Comparison of ENCODE assay signal across 8 cellular contexts in the genomic region with DNA sequence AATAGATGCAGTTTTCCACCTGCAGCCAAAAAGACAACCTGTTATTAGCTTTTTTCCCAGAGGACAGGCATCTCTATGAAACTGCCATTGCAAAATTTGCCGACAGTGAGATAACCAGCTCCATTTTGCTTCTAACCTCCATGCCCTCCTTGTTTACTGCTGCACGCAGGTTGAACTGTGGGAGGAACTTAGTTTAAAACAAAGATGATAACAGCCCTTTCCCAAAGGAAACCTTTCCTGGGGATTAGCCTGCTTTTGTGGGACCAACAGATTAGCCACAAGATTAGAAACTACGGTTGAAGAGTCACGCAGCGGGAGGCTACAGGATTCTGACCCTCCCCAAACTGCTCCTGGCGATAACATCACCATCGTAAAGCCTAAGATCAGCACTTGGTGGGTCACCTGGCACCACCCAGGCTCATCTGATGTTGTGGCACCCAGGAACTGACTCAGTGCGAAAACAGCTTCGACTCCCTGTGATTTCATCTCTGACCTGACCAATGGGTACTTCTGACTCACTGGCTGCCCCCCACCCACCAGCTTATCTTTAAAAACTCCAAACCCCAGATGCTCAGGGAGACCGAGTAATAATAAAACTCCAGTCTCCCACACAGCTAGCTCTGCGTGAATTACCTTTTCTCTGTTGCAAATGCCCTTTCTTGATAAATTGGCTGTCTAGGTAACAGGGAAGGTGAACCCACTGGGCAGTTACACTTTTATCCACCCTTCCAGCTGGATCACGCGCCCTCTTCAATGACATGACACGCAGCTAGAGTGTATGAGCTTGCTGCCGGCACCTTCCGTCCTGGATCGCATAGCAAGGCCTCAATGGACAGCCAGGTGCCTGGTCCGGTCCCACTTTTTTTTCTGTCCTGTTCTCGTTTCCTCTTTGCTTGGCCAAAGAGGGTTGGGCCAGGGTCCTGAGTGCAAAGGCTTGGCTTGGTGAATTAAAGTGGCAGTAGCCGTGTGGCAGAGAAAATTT. TPM values are rescaled to one million over a fixed set of nuclear protein-coding genes. Genes with fewer than 3 reads are reported as not detected.
DNase-seq lines count a peak whose midpoint lies in the region; ATAC-seq and TF ChIP-seq lines count a peak whose summit lies in the region.

No MANE protein-coding gene starts in this region.

- no peaks in the 10 kb centered on the region for H3K9me3 Mint-ChIP-seq in activated CD8-positive, alpha-beta memory T cell treated with anti-CD3 and anti-CD28 coated beads, Interleukin-2, amount 10 ng/mL, durations not matched to agents 7 days and 5 days (ENCODE audit: low read depth)

- no peaks in the 10 kb centered on the region for H3K9me3 ChIP-seq in HUES6 (ENCODE audit: control insufficient read depth, insufficient read depth, low read depth, low read length)

- H3K4me1 ChIP-seq in HUES6 (ENCODE audit: control insufficient read depth, insufficient read depth, low read length), result peaks cover 21% of the 10 kb centered on the region; the same call in 1 of the 2 replicates

- no peak for TF ChIP-seq CTCF in BJ (IDR thresholded peaks at IDR 0.05; ENCODE audit: insufficient read depth, low read depth, low read length)
- no peak for TF ChIP-seq CTCF in fibroblast of pulmonary artery (IDR thresholded peaks at IDR 0.05; ENCODE audit: low read length, missing control alignments)
- TF ChIP-seq CTCF in retinal pigment epithelial cell (conservative IDR thresholded peaks at IDR 0.05; ENCODE audit: low read depth, low read length), result no peak

- H3K4me3 ChIP-seq in BJ (ENCODE audit: low read depth, low read length) (peak overlapping the region; percentile 80), HUES6 (ENCODE audit: low read depth, low read length) (peak overlapping the region; percentile 86), fibroblast of pulmonary artery (replicated peaks; ENCODE audit: low read depth, low read length) (peak overlapping the region; percentile 66), retinal pigment epithelial cell (ENCODE audit: low read length) (peak overlapping the region; percentile 83)

- H3K27me3 Mint-ChIP-seq in activated CD8-positive, alpha-beta memory T cell treated with anti-CD3 and anti-CD28 coated beads, Interleukin-2, amount 10 ng/mL, durations not matched to agents 7 days and 5 days, result no peaks in the 10 kb centered on the region

- peak overlapping the region; percentile 85 for H3K4me3 Mint-ChIP-seq in activated CD8-positive, alpha-beta memory T cell treated with anti-CD3 and anti-CD28 coated beads, Interleukin-2, amount 10 ng/mL, durations not matched to agents 7 days and 5 days

- H3K36me3 Mint-ChIP-seq in activated CD8-positive, alpha-beta memory T cell treated with anti-CD3 and anti-CD28 coated beads, Interleukin-2, amount 10 ng/mL, durations not matched to agents 7 days and 5 days, result peaks cover 45% of the 10 kb centered on the region

- peak overlapping the region; percentile 96 for H3K9ac ChIP-seq in HUES6 (ENCODE audit: low read length)

- peak; percentile 38 for ATAC-seq in activated CD8-positive, alpha-beta memory T cell treated with anti-CD3 and anti-CD28 coated beads, Interleukin-2, amount 10 ng/mL, durations not matched to agents 7 days and 5 days
- ATAC-seq in HG03025 (IDR thresholded peaks at IDR 0.05; ENCODE audit: low FRiP score, unreplicated experiment), result no peak
- no peak for ATAC-seq in HG02759 (IDR thresholded peaks at IDR 0.05; ENCODE audit: unreplicated experiment)
- ATAC-seq in HG03097 (IDR thresholded peaks at IDR 0.05; ENCODE audit: low FRiP score, unreplicated experiment), result no peak

- no peaks in the 10 kb centered on the region for H3K27me3 ChIP-seq in BJ (ENCODE audit: control insufficient read depth, insufficient read depth, low read length)
- H3K27me3 ChIP-seq in HUES6 (ENCODE audit: control insufficient read depth, insufficient read depth, low read length), result no peaks in the 10 kb centered on the region

- H3K36me3 ChIP-seq in BJ (ENCODE audit: control insufficient read depth, insufficient read depth, low read length) (peaks cover 36% of the 10 kb centered on the region), HUES6 (ENCODE audit: control insufficient read depth, insufficient read depth, low read length) (peaks cover 67% of the 10 kb centered on the region)

- peak overlapping the region; percentile 90 for H3K27ac Mint-ChIP-seq in activated CD8-positive, alpha-beta memory T cell treated with anti-CD3 and anti-CD28 coated beads, Interleukin-2, amount 10 ng/mL, durations not matched to agents 7 days and 5 days

- DNase-seq in BJ (ENCODE audit: low read depth), result no peak
- peak; percentile 89 for DNase-seq in activated CD8-positive, alpha-beta memory T cell treated with anti-CD3 and anti-CD28 coated beads, Interleukin-2, amount 10 ng/mL, durations not matched to agents 7 days and 5 days
- peak; percentile 37 for DNase-seq in fibroblast of pulmonary artery (ENCODE audit: low read depth)
- peak; percentile 68 for DNase-seq in retinal pigment epithelial cell (ENCODE audit: low read depth)

- no peak overlapping the region for H3K27ac ChIP-seq in HUES6 (ENCODE audit: low read depth, low read length)

- peaks cover 73% of the 10 kb centered on the region for H3K4me1 Mint-ChIP-seq in activated CD8-positive, alpha-beta memory T cell treated with anti-CD3 and anti-CD28 coated beads, Interleukin-2, amount 10 ng/mL, durations not matched to agents 7 days and 5 days

- POLR2A ChIA-PET in BJ (lab: Charles Lee), result no interaction called here

- CTCF ChIA-PET in BJ (lab: Yijun Ruan, JAX), result interaction anchor here (0.8 to 2.7 kb wide), 2 partner anchors 92 to 172 kb away, joined by 4 to 9 read pairs; a partner anchor contains a TSS
- CTCF ChIA-PET in activated CD8-positive, alpha-beta memory T cell treated with anti-CD3 and anti-CD28 coated beads, Interleukin-2, amount 10 ng/mL, durations not matched to agents 7 days and 5 days (lab: Charles Lee), result interaction anchor here (0.6 to 4.9 kb wide), 16 partner anchors 12 to 1005 kb away, joined by 3 to 65 read pairs (median 4); a partner anchor contains a TSS

RNA-seq across cellular contexts. Expression of a gene that starts 27.2 kb away (rescaled TPM):
- 7.1 and 8.2 TPM in 2 replicates for polyA plus RNA-seq in BJ (2011; rRNA removed)
- polyA minus RNA-seq in BJ (2011; rRNA and poly(A)+ RNA removed), result 6.1 and 11.8 TPM in 2 replicates
- total RNA-seq in activated CD8-positive, alpha-beta memory T cell treated with anti-CD3 and anti-CD28 coated beads, Interleukin-2, amount 10 ng/mL, durations not matched to agents 7 days and 5 days, result 10 to 100 TPM; 47.9 to 81.0 TPM

RNA-seq across cellular contexts. Expression of a gene that starts 27.3 kb away (rescaled TPM):
- 1.9 and 2.1 TPM in 2 replicates for polyA plus RNA-seq in BJ (2011; rRNA removed)
- polyA minus RNA-seq in BJ (2011; rRNA and poly(A)+ RNA removed), result 1.2 and 1.8 TPM in 2 replicates
- 1 to 10 TPM; 3.0 to 4.4 TPM for total RNA-seq in activated CD8-positive, alpha-beta memory T cell treated with anti-CD3 and anti-CD28 coated beads, Interleukin-2, amount 10 ng/mL, durations not matched to agents 7 days and 5 days
